30 cellular contexts compared by ENCODE assay signal in genomic region chr9:126642839-126643238, GRCh38. TPM values are rescaled to one million over a fixed set of nuclear protein-coding genes. Genes with fewer than 3 reads are reported as not detected.
"Had no signal": no experiment of that assay in that cellular context is flagged by ENCODE, and none has a peak within 500 bp of the region (broad histone marks: within the 10 kb centered on the region; RNA-seq: fewer than 3 reads in every experiment).

No MANE protein-coding gene starts in this region.

- H3K9me3 ChIP-seq: adrenal gland, ascending aorta, sigmoid colon, upper lobe of right lung had no signal

- H3K4me3 Mint-ChIP-seq: activated CD4-positive, alpha-beta memory T cell treated with anti-CD3 and anti-CD28 coated beads, Interleukin-2, amount 10 ng/mL, durations not matched to agents 7 days and 5 days; activated CD8-positive, alpha-beta memory T cell treated with anti-CD3 and anti-CD28 coated beads, Interleukin-2, amount 10 ng/mL, durations not matched to agents 7 days and 5 days; activated naive CD8-positive, alpha-beta T cell; dendritic cell treated with granulocyte-macrophage colony-stimulating factor and Interleukin-4, amounts not matched to agents 40 ng/mL and 50 ng/mL, for 4 days; naive thymus-derived CD4-positive, alpha-beta T cell; T-helper 1 cell treated with Interleukin-12 subunit alpha and Interleukin-12 subunit beta and Interleukin-4 antibody, amounts not matched to agents 30 μg/mL and 1 μg/mL, for 36 hours had no signal

- H3K27ac Mint-ChIP-seq: activated CD4-positive, alpha-beta memory T cell treated with anti-CD3 and anti-CD28 coated beads, Interleukin-2, amount 10 ng/mL, durations not matched to agents 7 days and 5 days; activated CD8-positive, alpha-beta memory T cell treated with anti-CD3 and anti-CD28 coated beads, Interleukin-2, amount 10 ng/mL, durations not matched to agents 7 days and 5 days; activated naive CD8-positive, alpha-beta T cell; dendritic cell treated with granulocyte-macrophage colony-stimulating factor and Interleukin-4, amounts not matched to agents 40 ng/mL and 50 ng/mL, for 4 days; naive thymus-derived CD4-positive, alpha-beta T cell; T-helper 1 cell treated with Interleukin-12 subunit alpha and Interleukin-12 subunit beta and Interleukin-4 antibody, amounts not matched to agents 30 μg/mL and 1 μg/mL, for 36 hours had no signal

- H3K36me3 Mint-ChIP-seq: activated CD8-positive, alpha-beta memory T cell treated with anti-CD3 and anti-CD28 coated beads, Interleukin-2, amount 10 ng/mL, durations not matched to agents 7 days and 5 days; activated naive CD8-positive, alpha-beta T cell; naive thymus-derived CD4-positive, alpha-beta T cell; neural progenitor cell had no signal

- H3K4me1 Mint-ChIP-seq: activated CD4-positive, alpha-beta memory T cell treated with anti-CD3 and anti-CD28 coated beads, Interleukin-2, amount 10 ng/mL, durations not matched to agents 7 days and 5 days; activated CD8-positive, alpha-beta memory T cell treated with anti-CD3 and anti-CD28 coated beads, Interleukin-2, amount 10 ng/mL, durations not matched to agents 7 days and 5 days had no signal

- H3K4me3 ChIP-seq: adrenal gland, ascending aorta, lung, neural progenitor cell, sigmoid colon, smooth muscle cell, upper lobe of right lung had no signal

- H3K36me3 ChIP-seq: adrenal gland, ascending aorta, brain microvascular endothelial cell, neural progenitor cell, sigmoid colon, upper lobe of right lung had no signal

- H3K9me3 Mint-ChIP-seq: activated CD4-positive, alpha-beta memory T cell treated with anti-CD3 and anti-CD28 coated beads, Interleukin-2, amount 10 ng/mL, durations not matched to agents 7 days and 5 days; dendritic cell treated with granulocyte-macrophage colony-stimulating factor and Interleukin-4, amounts not matched to agents 40 ng/mL and 50 ng/mL, for 4 days; naive thymus-derived CD4-positive, alpha-beta T cell; neural progenitor cell; T-helper 1 cell treated with Interleukin-12 subunit alpha and Interleukin-12 subunit beta and Interleukin-4 antibody, amounts not matched to agents 30 μg/mL and 1 μg/mL, for 36 hours had no signal

- ATAC-seq: activated CD8-positive, alpha-beta memory T cell treated with anti-CD3 and anti-CD28 coated beads, Interleukin-2, amount 10 ng/mL, durations not matched to agents 7 days and 5 days; esophagus mucosa; left lobe of liver; naive thymus-derived CD4-positive, alpha-beta T cell; upper lobe of right lung had no signal

- H3K27ac ChIP-seq: adrenal gland, ascending aorta, brain microvascular endothelial cell, neural progenitor cell, sigmoid colon, upper lobe of right lung had no signal

- DNase-seq: activated CD4-positive, alpha-beta memory T cell treated with anti-CD3 and anti-CD28 coated beads, Interleukin-2, amount 10 ng/mL, durations not matched to agents 7 days and 5 days; activated CD4-positive, alpha-beta T cell treated with anti-CD3 and anti-CD28 coated beads for 4 hours; activated CD4-positive, CD25-positive, alpha-beta regulatory T cell; activated CD8-positive, alpha-beta memory T cell treated with anti-CD3 and anti-CD28 coated beads, Interleukin-2, amount 10 ng/mL, durations not matched to agents 7 days and 5 days; activated naive CD4-positive, alpha-beta T cell; activated T-cell treated with anti-CD3 and anti-CD28 coated beads for 4 hours; adrenal gland; brain microvascular endothelial cell; caudate nucleus; effector CD8-positive, alpha-beta T cell; foreskin melanocyte; kidney; naive thymus-derived CD4-positive, alpha-beta T cell; retina; sigmoid colon; stimulated activated CD4-positive, alpha-beta T cell treated with anti-CD3 and anti-CD28 coated beads, Interleukin-15, amount 100 ng/mL, for 24 hours; stimulated activated CD4-positive, alpha-beta T cell treated with anti-CD3 and anti-CD28 coated beads, Interleukin-2, amount 100 ng/mL, for 48 hours; stimulated activated CD8-positive, alpha-beta memory T cell treated with anti-CD3 and anti-CD28 coated beads, Interleukin-4, amount 100 ng/mL, for 48 hours; stimulated activated naive CD4-positive, alpha-beta T cell treated with Interleukin-2 at 50 U/mL for 16 hours; T1000; upper lobe of right lung had no signal

- H3K4me1 ChIP-seq: adrenal gland, ascending aorta had no signal

RNA-seq across cellular contexts. Expression of gene LMX1B, which starts 29.1 kb away (rescaled TPM):
- total RNA-seq: activated CD4-positive, alpha-beta memory T cell treated with anti-CD3 and anti-CD28 coated beads, Interleukin-2, amount 10 ng/mL, durations not matched to agents 7 days and 5 days; activated CD8-positive, alpha-beta memory T cell treated with anti-CD3 and anti-CD28 coated beads, Interleukin-2, amount 10 ng/mL, durations not matched to agents 7 days and 5 days; esophagus mucosa; left lobe of liver; naive thymus-derived CD4-positive, alpha-beta T cell; smooth muscle cell had no signal
